ENCODE assay signal across 8 cellular contexts in genomic region chr6:73652637-73653570, GRCh38. TPM values are rescaled to one million over a fixed set of nuclear protein-coding genes. Genes with fewer than 3 reads are reported as not detected.
DNase-seq lines count a peak whose midpoint lies in the region; ATAC-seq and TF ChIP-seq lines count a peak whose summit lies in the region.

No MANE protein-coding gene starts in this region.

- no peak for TF ChIP-seq CTCF in HL-60 (IDR thresholded peaks at IDR 0.05; ENCODE audit: insufficient read depth, low read length)

- H3K27me3 ChIP-seq in HL-60 (ENCODE audit: insufficient read depth, poor library complexity, severe bottlenecking), result no peaks in the 10 kb centered on the region
- no peaks in the 10 kb centered on the region for H3K27me3 ChIP-seq in mononuclear cell (ENCODE audit: insufficient read depth, low read length)

- H3K4me1 ChIP-seq in mononuclear cell (ENCODE audit: insufficient read depth, low read length), result peaks cover 20% of the 10 kb centered on the region

- peak overlapping the region; percentile 98 for H3K4me3 ChIP-seq in HL-60 (replicated peaks; ENCODE audit: insufficient read depth, low read length)
- H3K4me3 ChIP-seq in mononuclear cell (ENCODE audit: low read length), result peak overlapping the region; percentile 98

- DNase-seq in COLO668 (lab: John Stamatoyannopoulos, UW; ENCODE audit: unreplicated experiment) (peak; percentile 59), HL-60 (ENCODE audit: low read depth in 1 of 2, low spot score in 1 of 2) (peak; percentile 49 to 83), NOMO-1 treated with DMSO at 0.1 percent for 48 hours (lab: John Stamatoyannopoulos, UW; ENCODE audit: unreplicated experiment) (peak; percentile 73), epidermal melanocyte (ENCODE audit: insufficient read length, low spot score) (peak; percentile 69)
- DNase-seq in activated CD8-positive, alpha-beta memory T cell treated with anti-CD3 and anti-CD28 coated beads, Interleukin-2, amount 50 U/mL, for 4 hours, result peak; percentile 48
- DNase-seq in stimulated activated CD8-positive, alpha-beta memory T cell treated with anti-CD3 and anti-CD28 coated beads, Interleukin-7, amount 100 ng/mL, for 1 hour (ENCODE audit: low read depth in 2 of 2), result peak; percentile 32 to 38

- H3K27ac ChIP-seq in HL-60 (replicated peaks), result peak overlapping the region; percentile 94

- peak; percentile 33 for ATAC-seq in GM19463 (IDR thresholded peaks at IDR 0.05; ENCODE audit: unreplicated experiment)

- H3K9me3 ChIP-seq in mononuclear cell (ENCODE audit: low read depth, low read length), result no peaks in the 10 kb centered on the region

RNA-seq across cellular contexts. Expression of gene SLC17A5, which starts 0.9 kb away (rescaled TPM):
- total RNA-seq in mononuclear cell, result 17.7 TPM

RNA-seq across cellular contexts. Expression of gene CD109, which starts 43.1 kb away (rescaled TPM):
- 3.0 TPM for total RNA-seq in mononuclear cell

Comparison
In these comparisons a context has a peak if more than half of its experiments do, and no peak if none do; other contexts are left out.
1. Peak in every context shown above with its lines: DNase-seq, ATAC-seq, H3K4me3 ChIP-seq and H3K27ac ChIP-seq.